In genomic region chr5:76331139-76331538, GRCh38 we compare ENCODE assay signal across 12 cellular contexts.
DNase-seq lines count a peak whose midpoint lies in the region; ATAC-seq and TF ChIP-seq lines count a peak whose summit lies in the region.
"Had no signal": no experiment of that assay in that cellular context is flagged by ENCODE, and none has a peak within 500 bp of the region (broad histone marks: within the 10 kb centered on the region; RNA-seq: fewer than 3 reads in every experiment).

No MANE protein-coding gene starts in this region.

- H3K79me2 ChIP-seq in KMS-11 (ENCODE audit: insufficient read depth, low read depth): no peaks in the 10 kb centered on the region

- POLR2A ChIA-PET in Caco-2 (lab: Charles Lee): no interaction called here
- POLR2A ChIA-PET in activated CD8-positive, alpha-beta T cell treated with anti-CD3 and anti-CD28 coated beads for 36 hours (lab: Charles Lee): interaction anchor here (1.7 kb wide), 1 partner anchor 71 kb away, joined by 7 read pairs; no protein-coding TSS in a partner anchor

- no peaks in the 10 kb centered on the region for H3K27me3 Mint-ChIP-seq in Caco-2 (ENCODE audit: insufficient read depth, unreplicated experiment)
- no peaks in the 10 kb centered on the region for H3K27me3 Mint-ChIP-seq in activated CD8-positive, alpha-beta T cell treated with anti-CD3 and anti-CD28 coated beads for 36 hours

- peaks cover 85% of the 10 kb centered on the region for H3K4me1 ChIP-seq in Caco-2
- peaks cover 91% of the 10 kb centered on the region for H3K4me1 ChIP-seq in KMS-11 (ENCODE audit: low read depth, poor library complexity, severe bottlenecking)
- H3K4me1 ChIP-seq in gastroesophageal sphincter: peaks cover 0 to 11% (median 0%) of the 10 kb centered on the region in 3 donors
- H3K4me1 ChIP-seq in esophagus squamous epithelium: peaks cover 0 to 22% (median 0%) of the 10 kb centered on the region in 3 donors

- WGBS in gastroesophageal sphincter (ENCODE audit: low coverage in 1 of 2), 2 donors: 80 to 88% methylated on average over 3 of the region's 4 CpGs
- WGBS in esophagus squamous epithelium, 2 donors: 66 to 67% methylated on average over 3 to 4 of the region's 4 CpGs

- no peak for TF ChIP-seq POLR2A in gastroesophageal sphincter (IDR thresholded peaks at IDR 0.05)
- TF ChIP-seq POLR2A in esophagus squamous epithelium (IDR thresholded peaks at IDR 0.05): no peak

- DNase-seq in Caco-2: no peak
- DNase-seq in activated CD8-positive, alpha-beta T cell treated with anti-CD3 and anti-CD28 coated beads for 36 hours: peak; percentile 27
- DNase-seq in left kidney (ENCODE audit: low read depth, low spot score): peak; percentile 13
- DNase-seq in esophagus squamous epithelium (lab: John Stamatoyannopoulos, UW): no peak
- no peak for DNase-seq in DMS 273 (lab: John Stamatoyannopoulos, UW; ENCODE audit: unreplicated experiment)
- DNase-seq: mesendoderm, NCI-H1694 treated with DMSO at 0.1 percent for 48 hours had no signal

- H3K27me3 ChIP-seq in Caco-2 (replicated peaks; ENCODE audit: control insufficient read depth, insufficient read depth, low read length) (no peaks in the 10 kb centered on the region; the same call in 1 of the 2 replicates), KMS-11 (ENCODE audit: insufficient read depth, low read depth) (no peaks in the 10 kb centered on the region), gastroesophageal sphincter (no peaks in the 10 kb centered on the region), esophagus squamous epithelium (no peaks in the 10 kb centered on the region)
- H3K27me3 ChIP-seq: suprapubic skin had no signal

- no peaks in the 10 kb centered on the region for H3K36me3 Mint-ChIP-seq in Caco-2 (ENCODE audit: insufficient read depth, unreplicated experiment)
- no peaks in the 10 kb centered on the region for H3K36me3 Mint-ChIP-seq in activated CD8-positive, alpha-beta T cell treated with anti-CD3 and anti-CD28 coated beads for 36 hours (ENCODE audit: low read depth)

- H2AFZ ChIP-seq in KMS-11 (ENCODE audit: low read depth): peak overlapping the region; percentile 36; the same call in 1 of the 2 replicates

- ATAC-seq in activated CD8-positive, alpha-beta T cell treated with anti-CD3 and anti-CD28 coated beads for 36 hours: peak; percentile 75
- ATAC-seq in GM18502 (IDR thresholded peaks at IDR 0.05; ENCODE audit: poor library complexity, unreplicated experiment) (no peak), gastroesophageal sphincter (no peak)
- ATAC-seq: HCT116 had no signal

- BruUV-seq in Caco-2 (replicated peaks; lab: Mats Ljungman, UMichigan): no TSS peak

- H3K4me3 Mint-ChIP-seq in Caco-2 (ENCODE audit: unreplicated experiment): peak overlapping the region; percentile 56
- H3K4me3 Mint-ChIP-seq in activated CD8-positive, alpha-beta T cell treated with anti-CD3 and anti-CD28 coated beads for 36 hours: no peak overlapping the region

- H3K27ac Mint-ChIP-seq in Caco-2 (ENCODE audit: unreplicated experiment): peak overlapping the region; percentile 69
- peak overlapping the region; percentile 41 for H3K27ac Mint-ChIP-seq in activated CD8-positive, alpha-beta T cell treated with anti-CD3 and anti-CD28 coated beads for 36 hours

- H3K9ac ChIP-seq in KMS-11: peak overlapping the region; percentile 52

- no peak for TF ChIP-seq EP300 in gastroesophageal sphincter (IDR thresholded peaks at IDR 0.05)

- peaks cover 64% of the 10 kb centered on the region for H3K4me1 Mint-ChIP-seq in Caco-2 (ENCODE audit: low read depth, unreplicated experiment)
- peaks cover 52% of the 10 kb centered on the region for H3K4me1 Mint-ChIP-seq in activated CD8-positive, alpha-beta T cell treated with anti-CD3 and anti-CD28 coated beads for 36 hours (ENCODE audit: low read depth)

- H3K36me3 ChIP-seq in Caco-2 (ENCODE audit: control insufficient read depth, insufficient read depth, low read length) (no peaks in the 10 kb centered on the region), KMS-11 (ENCODE audit: insufficient read depth) (no peaks in the 10 kb centered on the region), gastroesophageal sphincter (no peaks in the 10 kb centered on the region), esophagus squamous epithelium (no peaks in the 10 kb centered on the region)
- H3K36me3 ChIP-seq: suprapubic skin had no signal

- CTCF ChIA-PET in Caco-2 (lab: Charles Lee): no interaction called here
- CTCF ChIA-PET in activated CD8-positive, alpha-beta T cell treated with anti-CD3 and anti-CD28 coated beads for 36 hours (lab: Charles Lee): interaction anchor here (1.0 to 1.5 kb wide), 3 partner anchors 34 to 443 kb away, joined by 3 to 5 read pairs (median 3); no protein-coding TSS in a partner anchor

- intact Hi-C loops in Caco-2 (cut with micrococcal nuclease; ENCODE audit: unreplicated experiment) (no loop called here), esophagus squamous epithelium (cut with DNase I) (no loop called here)
- intact Hi-C loops in activated CD8-positive, alpha-beta T cell treated with anti-CD3 and anti-CD28 coated beads for 36 hours (cut with micrococcal nuclease): loop anchor here (5.0 kb wide), 1 partner anchor 211 kb away; no protein-coding TSS in a partner anchor

- H3K4me2 ChIP-seq in KMS-11: peak overlapping the region; percentile 84

- H3K9me3 ChIP-seq in Caco-2: no peaks in the 10 kb centered on the region
- H3K9me3 ChIP-seq in gastroesophageal sphincter: no peaks in the 10 kb centered on the region
- H3K9me3 ChIP-seq in esophagus squamous epithelium: no peaks in the 10 kb centered on the region
- H3K9me3 ChIP-seq: suprapubic skin had no signal

- no peak for TF ChIP-seq CTCF in Caco-2 (IDR thresholded peaks at IDR 0.05; ENCODE audit: insufficient read depth in 1 of 2, low read depth in 1 of 2, low read length in 1 of 2, severe bottlenecking in 1 of 2, unreplicated experiment in 1 of 2)
- no peak for TF ChIP-seq CTCF in KMS-11 (conservative IDR thresholded peaks at IDR 0.05; ENCODE audit: low read depth, low read length)
- no peak for TF ChIP-seq CTCF in activated CD8-positive, alpha-beta T cell treated with anti-CD3 and anti-CD28 coated beads for 36 hours (IDR thresholded peaks at IDR 0.05)
- TF ChIP-seq CTCF in gastroesophageal sphincter (IDR thresholded peaks at IDR 0.05): no peak
- TF ChIP-seq CTCF in esophagus squamous epithelium (IDR thresholded peaks at IDR 0.05): no peak

- H3K27ac ChIP-seq in KMS-11 (peak overlapping the region; percentile 88), gastroesophageal sphincter (no peak overlapping the region), esophagus squamous epithelium (no peak overlapping the region)
- H3K27ac ChIP-seq: suprapubic skin had no signal

- H3K9me3 Mint-ChIP-seq in Caco-2 (ENCODE audit: unreplicated experiment): peaks cover 11% of the 10 kb centered on the region
- no peaks in the 10 kb centered on the region for H3K9me3 Mint-ChIP-seq in activated CD8-positive, alpha-beta T cell treated with anti-CD3 and anti-CD28 coated beads for 36 hours

- no peaks in the 10 kb centered on the region for H4K20me1 ChIP-seq in KMS-11 (ENCODE audit: insufficient read depth)

- H3K4me3 ChIP-seq in Caco-2 (ENCODE audit: low read depth, low read length): no peak overlapping the region
- no peak overlapping the region for H3K4me3 ChIP-seq in KMS-11 (IDR thresholded peaks at IDR 0.05; ENCODE audit: insufficient read depth, low read depth, low read length)
- H3K4me3 ChIP-seq in gastroesophageal sphincter: no peak overlapping the region
- no peak overlapping the region for H3K4me3 ChIP-seq in esophagus squamous epithelium
- H3K4me3 ChIP-seq: suprapubic skin had no signal

Comparison
In these comparisons a context has a peak if more than half of its experiments do, and no peak if none do; other contexts are left out.
1. DNase-seq: peak in activated CD8-positive, alpha-beta T cell treated with anti-CD3 and anti-CD28 coated beads for 36 hours (single experiment) and left kidney (single experiment); none in Caco-2 (0 of 2), esophagus squamous epithelium (single experiment) and DMS 273 (single experiment).